ENCODE assay signal across 17 cellular contexts in genomic region chr16:56480776-56481467, GRCh38. TPM values are rescaled to one million over a fixed set of nuclear protein-coding genes. Genes with fewer than 3 reads are reported as not detected.
A peak's percentile ranks its signal among the peaks of the same experiment; 100 is the strongest.
DNase-seq lines count a peak whose midpoint lies in the region; ATAC-seq and TF ChIP-seq lines count a peak whose summit lies in the region.
"Had no signal": no experiment of that assay in that cellular context is flagged by ENCODE, and none has a peak within 500 bp of the region (broad histone marks: within the 10 kb centered on the region; RNA-seq: fewer than 3 reads in every experiment).

No MANE protein-coding gene starts in this region.

- no peak overlapping the region for H3K14ac ChIP-seq in H9 (ENCODE audit: insufficient read depth, low read length)

- no peak overlapping the region for H3K4ac ChIP-seq in H9 (ENCODE audit: low read depth, low read length)

- H4K8ac ChIP-seq in H9 (replicated peaks; ENCODE audit: insufficient read length, low read depth, low read length) = no peak overlapping the region

- no peak overlapping the region for H2AFZ ChIP-seq in H9 (ENCODE audit: low read length)

- H3K9me3 Mint-ChIP-seq in activated CD4-positive, alpha-beta T cell treated with anti-CD3 and anti-CD28 coated beads for 36 hours (ENCODE audit: low read depth) = no peaks in the 10 kb centered on the region
- H3K9me3 Mint-ChIP-seq in H9 = no peaks in the 10 kb centered on the region
- H3K9me3 Mint-ChIP-seq: T-helper 1 cell treated with Interleukin-12 subunit alpha and Interleukin-12 subunit beta and Interleukin-4 antibody, amounts not matched to agents 30 μg/mL and 1 μg/mL, for 36 hours had no signal

- H4K5ac ChIP-seq in H9 (ENCODE audit: insufficient read length, low read depth, low read length) = no peak overlapping the region

- no peak for DNase-seq in activated CD4-positive, alpha-beta T cell treated with anti-CD3 and anti-CD28 coated beads for 36 hours
- DNase-seq in activated CD4-positive, alpha-beta T cell treated with anti-CD3 and anti-CD28 coated beads for 4 hours = no peak
- DNase-seq in NCI-H2227 (lab: John Stamatoyannopoulos, UW; ENCODE audit: unreplicated experiment) (peak; percentile 47), skeletal muscle cell (ENCODE audit: low read depth) (peak; percentile 3), H9 (no peak), cerebellar cortex (ENCODE audit: low spot score) (no peak)
- no peak for DNase-seq in stimulated activated CD4-positive, alpha-beta T cell treated with anti-CD3 and anti-CD28 coated beads, Interleukin-4, amount 100 ng/mL, for 1 hour
- DNase-seq: activated gamma-delta T cell, colonic mucosa, DMS79, left ventricle myocardium inferior, NCI-H345, SIG-M5, trophoblast cell had no signal

- H3K4me1 ChIP-seq in H9 (ENCODE audit: insufficient read depth, low read length) = no peaks in the 10 kb centered on the region
- H3K4me1 ChIP-seq: colonic mucosa had no signal

- no peak overlapping the region for H3K56ac ChIP-seq in H9 (ENCODE audit: insufficient read length, low read depth, low read length)

- ATAC-seq in activated CD4-positive, alpha-beta T cell treated with anti-CD3 and anti-CD28 coated beads for 36 hours = no peak
- peak; percentile 64 for ATAC-seq in esophagus mucosa
- ATAC-seq: HCT116 had no signal

- H3K27ac Mint-ChIP-seq in activated CD4-positive, alpha-beta T cell treated with anti-CD3 and anti-CD28 coated beads for 36 hours = peak overlapping the region; percentile 19
- no peak overlapping the region; a peak in 2 of 7 replicates for H3K27ac Mint-ChIP-seq in H9
- H3K27ac Mint-ChIP-seq: T-helper 1 cell treated with Interleukin-12 subunit alpha and Interleukin-12 subunit beta and Interleukin-4 antibody, amounts not matched to agents 30 μg/mL and 1 μg/mL, for 36 hours had no signal

- no peak overlapping the region for H2BK120ac ChIP-seq in H9 (ENCODE audit: low read depth, low read length, poor library complexity, severe bottlenecking)

- POLR2A ChIA-PET in activated CD4-positive, alpha-beta T cell treated with anti-CD3 and anti-CD28 coated beads for 36 hours (lab: Charles Lee) = no interaction called here

- H3K18ac ChIP-seq in H9 (ENCODE audit: insufficient read length, low read depth, low read length) = no peak overlapping the region

- no peak overlapping the region for H2AK5ac ChIP-seq in H9 (ENCODE audit: insufficient read length, low read length)

- no peak overlapping the region for H2BK5ac ChIP-seq in H9 (ENCODE audit: insufficient read length, low read length)

- peaks cover 2% of the 10 kb centered on the region for H4K20me1 ChIP-seq in H9 (ENCODE audit: control insufficient read depth, insufficient read depth, insufficient read length)

- no peaks in the 10 kb centered on the region for H3K23me2 ChIP-seq in H9 (ENCODE audit: insufficient read length, low read depth, low read length, poor library complexity, severe bottlenecking)

- no peak overlapping the region for H3T11ph ChIP-seq in H9 (ENCODE audit: low read length)

- H3K79me2 ChIP-seq in H9 (ENCODE audit: insufficient read depth, low read length) = no peaks in the 10 kb centered on the region

- no peak overlapping the region for H3K4me3 ChIP-seq in skeletal muscle cell (ENCODE audit: low read depth, low read length)
- H3K4me3 ChIP-seq: colonic mucosa, left ventricle myocardium inferior had no signal

- H3K27ac ChIP-seq in H9 (ENCODE audit: insufficient read length, low read depth, low read length) = no peak overlapping the region
- H3K27ac ChIP-seq: colonic mucosa, left ventricle myocardium inferior had no signal

- no peaks in the 10 kb centered on the region for H3K27me3 ChIP-seq in H9 (ENCODE audit: insufficient read depth, low read length)
- H3K27me3 ChIP-seq: colonic mucosa had no signal

- H4K91ac ChIP-seq in H9 (ENCODE audit: insufficient read length, low read depth, low read length) = no peak overlapping the region

- H2BK20ac ChIP-seq in H9 (ENCODE audit: low read depth, low read length, poor library complexity, severe bottlenecking) = no peak overlapping the region

- intact Hi-C loops in activated CD4-positive, alpha-beta T cell treated with anti-CD3 and anti-CD28 coated beads for 36 hours (cut with DNase I, micrococcal nuclease) = no loop called here

- no peaks in the 10 kb centered on the region for H3K27me3 Mint-ChIP-seq in activated CD4-positive, alpha-beta T cell treated with anti-CD3 and anti-CD28 coated beads for 36 hours
- no peaks in the 10 kb centered on the region for H3K27me3 Mint-ChIP-seq in H9 (ENCODE audit: low read depth)

- no peak overlapping the region for H3K23ac ChIP-seq in H9 (ENCODE audit: insufficient read length, low read depth, low read length)

- H3K4me2 ChIP-seq in H9 (ENCODE audit: insufficient read depth, insufficient read length, low read length) = no peak overlapping the region

- peaks cover 38% of the 10 kb centered on the region for H3K36me3 Mint-ChIP-seq in activated CD4-positive, alpha-beta T cell treated with anti-CD3 and anti-CD28 coated beads for 36 hours (ENCODE audit: low read depth)
- peaks cover 6 to 30% (median 18%) of the 10 kb centered on the region in 3 experiments; a peak in 6 of 7 replicates for H3K36me3 Mint-ChIP-seq in H9 (ENCODE audit: insufficient read depth in 1 of 3, low read depth in 3 of 3)

- no CpG with 5 or more reads among the region's 7 CpGs for WGBS in H9 (ENCODE audit: extremely low coverage, insufficient read length, low lambda C conversion rate)

- CTCF ChIA-PET in activated CD4-positive, alpha-beta T cell treated with anti-CD3 and anti-CD28 coated beads for 36 hours (lab: Charles Lee) = no interaction called here

- TF ChIP-seq CTCF in H9 (conservative IDR thresholded peaks at IDR 0.05) = no peak

- no peak overlapping the region for H2BK15ac ChIP-seq in H9 (ENCODE audit: low read depth, low read length)

- H3K9ac ChIP-seq in H9 (ENCODE audit: extremely low read depth, insufficient read length, low read length) = no peak overlapping the region

- H3K79me1 ChIP-seq in H9 (ENCODE audit: insufficient read depth, low read depth, low read length, poor library complexity, severe bottlenecking) = no peaks in the 10 kb centered on the region

- H3K9me3 ChIP-seq in H9 (ENCODE audit: control insufficient read depth, low read depth, low read length) = no peaks in the 10 kb centered on the region
- H3K9me3 ChIP-seq: colonic mucosa, left ventricle myocardium inferior had no signal

- no peak overlapping the region for H3K4me3 Mint-ChIP-seq in activated CD4-positive, alpha-beta T cell treated with anti-CD3 and anti-CD28 coated beads for 36 hours
- no peak overlapping the region for H3K4me3 Mint-ChIP-seq in H9
- H3K4me3 Mint-ChIP-seq: T-helper 1 cell treated with Interleukin-12 subunit alpha and Interleukin-12 subunit beta and Interleukin-4 antibody, amounts not matched to agents 30 μg/mL and 1 μg/mL, for 36 hours had no signal

- H2BK12ac ChIP-seq in H9 (ENCODE audit: insufficient read length, low read depth, low read length) = no peak overlapping the region

- H3K4me1 Mint-ChIP-seq in activated CD4-positive, alpha-beta T cell treated with anti-CD3 and anti-CD28 coated beads for 36 hours = peaks cover 24% of the 10 kb centered on the region
- H3K4me1 Mint-ChIP-seq in H9 = peaks cover 5% of the 10 kb centered on the region in 2 experiments

RNA-seq across cellular contexts. Expression of gene OGFOD1, which starts 29.6 kb away (rescaled TPM):
- 10 to 100 TPM; 56.2 to 64.1 TPM for total RNA-seq in activated CD4-positive, alpha-beta T cell treated with anti-CD3 and anti-CD28 coated beads for 36 hours
- 39.0 TPM for total RNA-seq in esophagus mucosa
- total RNA-seq in H9 (2021) = 66.5 TPM in 2 replicates

RNA-seq across cellular contexts. Expression of gene NUDT21, which starts 29.8 kb away (rescaled TPM):
- total RNA-seq in activated CD4-positive, alpha-beta T cell treated with anti-CD3 and anti-CD28 coated beads for 36 hours = 100 to 1,000 TPM; 333 to 349 TPM
- total RNA-seq in esophagus mucosa (99.3 TPM), H9 (2021) (271 and 276 TPM in 2 replicates)

RNA-seq across cellular contexts. Expression of gene BBS2, which starts 38.9 kb away (rescaled TPM):
- 10 to 100 TPM; 15.4 to 23.2 TPM for total RNA-seq in activated CD4-positive, alpha-beta T cell treated with anti-CD3 and anti-CD28 coated beads for 36 hours
- total RNA-seq in esophagus mucosa (35.3 TPM), H9 (2021) (13.0 and 13.1 TPM in 2 replicates)

RNA-seq across cellular contexts. Expression of gene AMFR, which starts 55.6 kb away (rescaled TPM):
- 10 to 100 TPM; 34.0 to 48.0 TPM for total RNA-seq in activated CD4-positive, alpha-beta T cell treated with anti-CD3 and anti-CD28 coated beads for 36 hours
- 74.2 TPM for total RNA-seq in esophagus mucosa
- 25.6 and 26.3 TPM in 2 replicates for total RNA-seq in H9 (2021)

Comparison
In these comparisons a context has a peak if more than half of its experiments do, and no peak if none do; other contexts are left out.
1. DNase-seq: peak in NCI-H2227 (single experiment) and skeletal muscle cell (single experiment); none in activated CD4-positive, alpha-beta T cell treated with anti-CD3 and anti-CD28 coated beads for 36 hours (single experiment), activated CD4-positive, alpha-beta T cell treated with anti-CD3 and anti-CD28 coated beads for 4 hours (0 of 2), H9 (single experiment), cerebellar cortex (single experiment) and stimulated activated CD4-positive, alpha-beta T cell treated with anti-CD3 and anti-CD28 coated beads, Interleukin-4, amount 100 ng/mL, for 1 hour (single experiment).